ENCODE assay signal across 20 cellular contexts in genomic region chr7:33882040-33882800, GRCh38. TPM values are rescaled to one million over a fixed set of nuclear protein-coding genes. Genes with fewer than 3 reads are reported as not detected.
DNase-seq lines count a peak whose midpoint lies in the region; ATAC-seq and TF ChIP-seq lines count a peak whose summit lies in the region.
"Had no signal": no experiment of that assay in that cellular context is flagged by ENCODE, and none has a peak within 500 bp of the region (broad histone marks: within the 10 kb centered on the region; RNA-seq: fewer than 3 reads in every experiment).

No MANE protein-coding gene starts in this region.

- intact Hi-C loops in heart right ventricle (cut with DNase I) (no loop called here), ovary (cut with DNase I) (no loop called here)

- WGBS in heart right ventricle, 2 donors = 57 to 71% methylated on average over 7 of the region's 7 CpGs
- 6 to 10% (median 9%) methylated on average over 7 of the region's 7 CpGs for WGBS in ovary, 3 donors

- H3K27ac ChIP-seq in heart right ventricle (peak overlapping the region in 2 of 10 donors; percentile 0 to 32), ovary (peak overlapping the region in 1 of 2 donors; percentile 59)
- H3K27ac ChIP-seq: neutrophil, vagina had no signal

- DNase-seq in AG20443 (ENCODE audit: low spot score) = peak; percentile 32
- peak; percentile 31 for DNase-seq in cerebellum (ENCODE audit: low spot score)
- DNase-seq in heart right ventricle = peak in 1 of 2 donors; percentile 21
- DNase-seq in ovary = peak; percentile 45 to 77 (median 61)
- DNase-seq in amygdala (lab: John Stamatoyannopoulos, UW) = no peak
- no peak for DNase-seq in left lobe of liver (ENCODE audit: low spot score)
- no peak for DNase-seq in activated CD4-positive, CD25-positive, alpha-beta regulatory T cell (lab: John Stamatoyannopoulos, UW)
- DNase-seq: activated CD4-positive, alpha-beta T cell treated with anti-CD3 and anti-CD28 coated beads for 36 hours; activated T-cell treated with anti-CD3 and anti-CD28 coated beads, Interleukin-2, amount 50 U/mL, for 72 hours; COR-L47; left colon; NCI-H1694 treated with DMSO at 0.1 percent for 48 hours; NCI-H82; OCI-M1; SHP77 treated with DMSO at 0.1 percent for 48 hours; stimulated activated CD4-positive, alpha-beta T cell treated with anti-CD3 and anti-CD28 coated beads, Interleukin-12 subunit alpha, Interleukin-12 subunit beta, amount 100 ng/mL, for 4 hours had no signal

- ATAC-seq in heart right ventricle = peak; percentile 55 to 86 (median 78)
- no peak for ATAC-seq in left lobe of liver
- ATAC-seq in HG02885 (IDR thresholded peaks at IDR 0.05; ENCODE audit: poor library complexity, unreplicated experiment) = no peak
- ATAC-seq: activated CD4-positive, alpha-beta T cell treated with anti-CD3 and anti-CD28 coated beads for 36 hours; activated T-cell treated with anti-CD3 and anti-CD28 coated beads, Interleukin-2, amount 50 U/mL, for 72 hours; left colon had no signal

- H3K4me3 ChIP-seq in heart right ventricle = no peak overlapping the region
- H3K4me3 ChIP-seq in ovary = no peak overlapping the region
- H3K4me3 ChIP-seq: vagina had no signal

- TF ChIP-seq POLR2A in ovary (IDR thresholded peaks at IDR 0.05) = no peak

- peak; percentile 50 for TF ChIP-seq EP300 in ovary (IDR thresholded peaks at IDR 0.05)

- H3K36me3 ChIP-seq in heart right ventricle (no peaks in the 10 kb centered on the region), ovary (no peaks in the 10 kb centered on the region)
- H3K36me3 ChIP-seq: neutrophil, vagina had no signal

- TF ChIP-seq CTCF in heart right ventricle (IDR thresholded peaks at IDR 0.05) = no peak
- no peak for TF ChIP-seq CTCF in ovary (IDR thresholded peaks at IDR 0.05)

- H3K4me1 ChIP-seq in heart right ventricle (peaks cover 0 to 7% (median 3%) of the 10 kb centered on the region in 9 donors), ovary (ENCODE audit: insufficient read depth) (peaks cover 1% of the 10 kb centered on the region)
- H3K4me1 ChIP-seq: vagina had no signal

- H3K9me3 ChIP-seq in heart right ventricle (no peaks in the 10 kb centered on the region), ovary (no peaks in the 10 kb centered on the region)
- H3K9me3 ChIP-seq: neutrophil, vagina had no signal

- H3K27me3 ChIP-seq in heart right ventricle (peaks cover 0 to 7% (median 0%) of the 10 kb centered on the region in 7 donors), ovary (no peaks in the 10 kb centered on the region)
- H3K27me3 ChIP-seq: vagina had no signal

RNA-seq across cellular contexts. Expression of gene BMPER, which starts 23.1 kb away (rescaled TPM):
- total RNA-seq in cerebellum = 3.8 TPM
- 1 to 10 TPM in 9 of 10 donors, under 1 TPM in 1; 0.70 to 3.9 (median 1.7) TPM for total RNA-seq in heart right ventricle
- polyA plus RNA-seq in heart right ventricle = 1 to 10 TPM in 1 of 2 donors, under 1 TPM in 1; 0.88 to 1.0 TPM
- 10 to 100 TPM in 2 of 7 donors, 1 to 10 TPM in 5; 2.9 to 15.3 (median 6.9) TPM for total RNA-seq in ovary
- polyA plus RNA-seq in ovary = 1 to 10 TPM; 3.7 to 5.4 TPM
- 6.9 TPM for total RNA-seq in left lobe of liver
- total RNA-seq: activated CD4-positive, alpha-beta T cell treated with anti-CD3 and anti-CD28 coated beads for 36 hours; activated CD8-positive, alpha-beta memory T cell treated with anti-CD3 and anti-CD28 coated beads for 36 hours had no signal

Comparison
In these comparisons a context has a peak if more than half of its experiments do, and no peak if none do; other contexts are left out.
1. DNase-seq: peak in AG20443 (single experiment), cerebellum (single experiment) and ovary (5 of 5); none in amygdala (0 of 56), left lobe of liver (single experiment) and activated CD4-positive, CD25-positive, alpha-beta regulatory T cell (0 of 4).
2. ATAC-seq: peak in heart right ventricle (8 of 8); none in left lobe of liver (single experiment) and HG02885 (single experiment).